ENCODE assay signal across 2 cellular contexts in genomic region chr16:2527071-2527783, GRCh38.
TF ChIP-seq lines count a peak whose summit lies in the region.

No MANE protein-coding gene starts in this region.

TF ChIP-seq in SK-N-SH, 30 proteins besides CTCF, POLR2A, EP300 and RAD21 (continued from another document):
- TF ChIP-seq TEAD4 (IDR thresholded peaks at IDR 0.05; ENCODE audit: borderline replicate concordance, insufficient read depth): no peak
- TF ChIP-seq, protein P1, sequence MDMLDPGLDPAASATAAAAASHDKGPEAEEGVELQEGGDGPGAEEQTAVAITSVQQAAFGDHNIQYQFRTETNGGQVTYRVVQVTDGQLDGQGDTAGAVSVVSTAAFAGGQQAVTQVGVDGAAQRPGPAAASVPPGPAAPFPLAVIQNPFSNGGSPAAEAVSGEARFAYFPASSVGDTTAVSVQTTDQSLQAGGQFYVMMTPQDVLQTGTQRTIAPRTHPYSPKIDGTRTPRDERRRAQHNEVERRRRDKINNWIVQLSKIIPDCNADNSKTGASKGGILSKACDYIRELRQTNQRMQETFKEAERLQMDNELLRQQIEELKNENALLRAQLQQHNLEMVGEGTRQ (IDR thresholded peaks at IDR 0.05; ENCODE audit: borderline replicate concordance, low read depth, low read length): no peak
- no peak for TF ChIP-seq CHD2 (IDR thresholded peaks at IDR 0.05; ENCODE audit: low read length, partially characterized antibody)
- no peak for TF ChIP-seq JUND (IDR thresholded peaks at IDR 0.05)
- TF ChIP-seq SMC3 (IDR thresholded peaks at IDR 0.05; ENCODE audit: low read depth, low read length): no peak
- no peak for TF ChIP-seq NFIC (IDR thresholded peaks at IDR 0.05; ENCODE audit: borderline replicate concordance)
- TF ChIP-seq TCF12 (IDR thresholded peaks at IDR 0.05): no peak
- no peak for TF ChIP-seq TAF1 (IDR thresholded peaks at IDR 0.05; ENCODE audit: borderline replicate concordance, low read depth, low read length)
- no peak for TF ChIP-seq SIN3A (IDR thresholded peaks at IDR 0.05; ENCODE audit: borderline replicate concordance, low read depth, low read length)
- TF ChIP-seq PBX3 (IDR thresholded peaks at IDR 0.05): no peak
- no peak for TF ChIP-seq ZBTB33 (IDR thresholded peaks at IDR 0.05; ENCODE audit: borderline replicate concordance, low read depth)
- TF ChIP-seq RCOR1 (IDR thresholded peaks at IDR 0.05; ENCODE audit: low read length): no peak

TF ChIP-seq in SK-N-SH treated with all-trans-retinoic acid at 6 μM for 48 hours, 23 proteins besides CTCF, POLR2A, EP300 and RAD21 (continued from another document):
- no peak for TF ChIP-seq PATZ1 (CRISPR knock-in tag; IDR thresholded peaks at IDR 0.05; ENCODE audit: borderline replicate concordance)
- TF ChIP-seq ZNF8 (CRISPR knock-in tag; IDR thresholded peaks at IDR 0.05): no peak
- TF ChIP-seq CSDC2 (CRISPR knock-in tag; IDR thresholded peaks at IDR 0.05): no peak
- TF ChIP-seq ZC3H10 (CRISPR knock-in tag; IDR thresholded peaks at IDR 0.05): no peak
- no peak for TF ChIP-seq PPARA (CRISPR knock-in tag; IDR thresholded peaks at IDR 0.05; ENCODE audit: borderline replicate concordance)
